Comparison of ENCODE assay signal across 35 cellular contexts in genomic region chr1:23208527-23208926, GRCh38. TPM values are rescaled to one million over a fixed set of nuclear protein-coding genes. Genes with fewer than 3 reads are reported as not detected.
"Had no signal": no experiment of that assay in that cellular context is flagged by ENCODE, and none has a peak within 500 bp of the region (broad histone marks: within the 10 kb centered on the region; RNA-seq: fewer than 3 reads in every experiment).

No MANE protein-coding gene starts in this region.

- H3K36me3 ChIP-seq: MG63 had no signal

- H3K9me3 ChIP-seq: MG63 had no signal

- H3K4me3 ChIP-seq: MG63 had no signal

- H3K27me3 ChIP-seq: MG63 had no signal

- DNase-seq: Kasumi-1, MG63, MM.1S, MV-4-11, NCI-H1048, NCI-H1092, NCI-H1092 treated with DMSO at 0.1 percent for 48 hours, NCI-H1105, NCI-H1105 treated with DMSO at 0.1 percent for 48 hours, NCI-H1417, NCI-H1417 treated with DMSO at 0.1 percent for 48 hours, NCI-H1436, NCI-H1436 treated with DMSO at 0.1 percent for 48 hours, NCI-H146, NCI-H1694, NCI-H1694 treated with DMSO at 0.1 percent for 48 hours, NCI-H187, NCI-H187 treated with DMSO at 0.1 percent for 48 hours, NCI-H1930, NCI-H2029, NCI-H2029 treated with DMSO at 0.1 percent for 48 hours, NCI-H2081, NCI-H2081 treated with DMSO at 0.1 percent for 48 hours, NCI-H2107, NCI-H2171, NCI-H2171 treated with DMSO at 0.1 percent for 48 hours, NCI-H2227 treated with DMSO at 0.1 percent for 48 hours, NCI-H226, NCI-H345, NCI-H446, NCI-H446 treated with DMSO at 0.1 percent for 48 hours, NCI-H510A, NCI-H510A treated with DMSO at 0.1 percent for 48 hours, NCI-H526 had no signal

RNA-seq across cellular contexts. Expression of gene HTR1D, which starts 8.8 kb away (rescaled TPM):
- total RNA-seq: LHCN-M2 had no signal
